Comparison of ENCODE assay signal across 8 cellular contexts in genomic region chr12:116880817-116881324, GRCh38. TPM values are rescaled to one million over a fixed set of nuclear protein-coding genes. Genes with fewer than 3 reads are reported as not detected.
DNase-seq lines count a peak whose midpoint lies in the region; ATAC-seq and TF ChIP-seq lines count a peak whose summit lies in the region.

No MANE protein-coding gene starts in this region.

- no peaks in the 10 kb centered on the region for H3K36me3 ChIP-seq in sigmoid colon

- TF ChIP-seq CTCF in GM12865 (IDR thresholded peaks at IDR 0.05; ENCODE audit: insufficient read depth, low read depth, low read length, missing control alignments) (peak; percentile 18), HFFc6 (IDR thresholded peaks at IDR 0.05) (no peak), sigmoid colon (IDR thresholded peaks at IDR 0.05) (no peak)

- H3K27me3 Mint-ChIP-seq in HFFc6 (ENCODE audit: insufficient read depth): peaks cover 41% of the 10 kb centered on the region
- H3K27me3 Mint-ChIP-seq in activated T-cell treated with anti-CD3 and anti-CD28 coated beads, Interleukin-2, amount 50 U/mL, for 72 hours (ENCODE audit: low read depth): peaks cover 79% of the 10 kb centered on the region

- no peak for TF ChIP-seq POLR2A in sigmoid colon (IDR thresholded peaks at IDR 0.05)

- no peaks in the 10 kb centered on the region for H3K9me3 Mint-ChIP-seq in HFFc6
- H3K9me3 Mint-ChIP-seq in activated T-cell treated with anti-CD3 and anti-CD28 coated beads, Interleukin-2, amount 50 U/mL, for 72 hours: no peaks in the 10 kb centered on the region

- peaks cover 0 to 42% (median 37%) of the 10 kb centered on the region in 4 donors for H3K4me1 ChIP-seq in sigmoid colon

- H3K36me3 Mint-ChIP-seq in HFFc6 (ENCODE audit: low read depth): no peaks in the 10 kb centered on the region
- H3K36me3 Mint-ChIP-seq in activated T-cell treated with anti-CD3 and anti-CD28 coated beads, Interleukin-2, amount 50 U/mL, for 72 hours (ENCODE audit: insufficient read depth in 2 of 2): peaks cover 2 to 5% of the 10 kb centered on the region in 2 donors

- peak overlapping the region; percentile 82 for H3K4me3 Mint-ChIP-seq in HFFc6
- peak overlapping the region; percentile 82 to 87 for H3K4me3 Mint-ChIP-seq in activated T-cell treated with anti-CD3 and anti-CD28 coated beads, Interleukin-2, amount 50 U/mL, for 72 hours

- peaks cover 44 to 93% (median 83%) of the 10 kb centered on the region in 3 donors for H3K27me3 ChIP-seq in sigmoid colon

- H3K4me3 ChIP-seq in GM12865 (ENCODE audit: low read depth, low read length) (no peak overlapping the region), sigmoid colon (peak overlapping the region in 3 of 4 donors; percentile 22 to 40 (median 38))

- no peak for TF ChIP-seq EP300 in sigmoid colon (IDR thresholded peaks at IDR 0.05)

- H3K27ac Mint-ChIP-seq in HFFc6: no peak overlapping the region
- H3K27ac Mint-ChIP-seq in activated T-cell treated with anti-CD3 and anti-CD28 coated beads, Interleukin-2, amount 50 U/mL, for 72 hours: no peak overlapping the region

- 0 to 1% methylated on average over 65 of the region's 65 CpGs for WGBS in sigmoid colon, 2 donors

- peaks cover 32% of the 10 kb centered on the region for H3K4me1 Mint-ChIP-seq in HFFc6 (ENCODE audit: low read depth)
- peaks cover 39% of the 10 kb centered on the region for H3K4me1 Mint-ChIP-seq in activated T-cell treated with anti-CD3 and anti-CD28 coated beads, Interleukin-2, amount 50 U/mL, for 72 hours (ENCODE audit: low read depth)

- no peak overlapping the region for H3K27ac ChIP-seq in sigmoid colon

- intact Hi-C loops in left cardiac atrium (cut with DNase I): no loop called here
- intact Hi-C loops in sigmoid colon (cut with DNase I): no loop called here

- DNase-seq in GM12865 (ENCODE audit: low read depth): peak; percentile 62
- DNase-seq in HFFc6: no peak
- peak; percentile 31 for DNase-seq in NCI-H345 treated with DMSO at 0.1 percent for 48 hours (lab: John Stamatoyannopoulos, UW; ENCODE audit: unreplicated experiment)
- peak; percentile 47 to 63 for DNase-seq in activated T-cell treated with anti-CD3 and anti-CD28 coated beads, Interleukin-2, amount 50 U/mL, for 72 hours
- no peak for DNase-seq in left cardiac atrium
- DNase-seq in sigmoid colon: no peak
- DNase-seq in T-helper 9 cell: no peak
- no peak for DNase-seq in NK-92 (lab: John Stamatoyannopoulos, UW; ENCODE audit: unreplicated experiment)

- peak; percentile 90 to 91 for ATAC-seq in activated T-cell treated with anti-CD3 and anti-CD28 coated beads, Interleukin-2, amount 50 U/mL, for 72 hours (replicated peaks in 1 of 2)
- ATAC-seq in left cardiac atrium: peak; percentile 71 to 77

- no peaks in the 10 kb centered on the region for H3K9me3 ChIP-seq in sigmoid colon

RNA-seq across cellular contexts. Expression of gene HRK, which starts 0.4 kb away (rescaled TPM):
- not detected for total RNA-seq in HFFc6 (2021; fragmentation: NEBNext Ultra II Directional; extraction: Animal tissue kit (Norgen Biotek cat#: 25700))
- total RNA-seq in activated T-cell treated with anti-CD3 and anti-CD28 coated beads, Interleukin-2, amount 50 U/mL, for 72 hours: under 1 TPM in 1 of 2 donors, not detected in 1; 0.12 TPM
- total RNA-seq in left cardiac atrium (under 1 TPM; 0.05 to 0.09 TPM), sigmoid colon (under 1 TPM in 1 of 4 donors, not detected in 3; under 0.01 TPM)
- under 1 TPM; under 0.01 to 0.92 (median 0.38) TPM for polyA plus RNA-seq in sigmoid colon

RNA-seq across cellular contexts. Expression of gene FBXW8, which starts 29.9 kb away (rescaled TPM):
- 10 to 100 TPM; 15.3 to 20.5 (median 18.5) TPM for total RNA-seq in HFFc6 (2021; fragmentation: NEBNext Ultra II Directional; extraction: Animal tissue kit (Norgen Biotek cat#: 25700))
- 10 to 100 TPM; 10.0 to 10.4 TPM for total RNA-seq in activated T-cell treated with anti-CD3 and anti-CD28 coated beads, Interleukin-2, amount 50 U/mL, for 72 hours
- total RNA-seq in left cardiac atrium (1 to 10 TPM; 6.5 to 8.9 TPM), sigmoid colon (10 to 100 TPM in 2 of 4 donors, 1 to 10 TPM in 2; 7.7 to 19.1 (median 10.7) TPM)
- polyA plus RNA-seq in sigmoid colon: 1 to 10 TPM; 2.3 to 6.3 (median 3.0) TPM

Comparison
In these comparisons a context has a peak if more than half of its experiments do, and no peak if none do; other contexts are left out.
1. DNase-seq: peak in GM12865 (single experiment), NCI-H345 treated with DMSO at 0.1 percent for 48 hours (single experiment) and activated T-cell treated with anti-CD3 and anti-CD28 coated beads, Interleukin-2, amount 50 U/mL, for 72 hours (2 of 2); none in HFFc6 (single experiment), left cardiac atrium (single experiment), sigmoid colon (single experiment), T-helper 9 cell (single experiment) and NK-92 (single experiment).